In genomic region chr1:100328133-100328532, GRCh38 we compare ENCODE assay signal across 1 cellular context.
TF ChIP-seq lines count a peak whose summit lies in the region.

No MANE protein-coding gene starts in this region.

TF ChIP-seq in H1, 55 proteins besides CTCF, POLR2A, EP300 and RAD21:
- TF ChIP-seq BACH1 (IDR thresholded peaks at IDR 0.05; ENCODE audit: low read length) (no peak), CREB1 (IDR thresholded peaks at IDR 0.05) (no peak), CHD2 (IDR thresholded peaks at IDR 0.05; ENCODE audit: low read length) (no peak), SP4 (IDR thresholded peaks at IDR 0.05; ENCODE audit: low read length) (no peak), BRCA1 (IDR thresholded peaks at IDR 0.05; ENCODE audit: low read depth, low read length) (no peak), MAFK (IDR thresholded peaks at IDR 0.05; ENCODE audit: low read depth, low read length) (no peak)
